In genomic region chr15:100725121-100726069, GRCh38 we compare ENCODE assay signal across 13 cellular contexts.
DNase-seq lines count a peak whose midpoint lies in the region; ATAC-seq and TF ChIP-seq lines count a peak whose summit lies in the region.
"Had no signal": no experiment of that assay in that cellular context is flagged by ENCODE, and none has a peak within 500 bp of the region (broad histone marks: within the 10 kb centered on the region; RNA-seq: fewer than 3 reads in every experiment).

No MANE protein-coding gene starts in this region.

- H2AFZ ChIP-seq in neural progenitor cell (replicated peaks) (no peak overlapping the region), OCI-LY7 (ENCODE audit: low read length) (no peak overlapping the region)

- H3K27ac ChIP-seq in BLaER1 treated with 17β-estradiol and CSF1 and Interleukin-3, amounts not matched to agents 10 nM and 100 nM, result no peak overlapping the region
- H3K27ac ChIP-seq in neural progenitor cell (no peak overlapping the region), OCI-LY7 (ENCODE audit: low read depth, low read length, poor library complexity, severe bottlenecking) (no peak overlapping the region), ovary (no peak overlapping the region)

- BruUV-seq in OCI-LY7 (replicated peaks; lab: Mats Ljungman, UMichigan), result no TSS peak

- H3K79me2 ChIP-seq in neural progenitor cell (ENCODE audit: low read depth) (no peaks in the 10 kb centered on the region), OCI-LY7 (ENCODE audit: insufficient read depth, low read depth, low read length) (no peaks in the 10 kb centered on the region)

- TF ChIP-seq POLR2A in ovary (IDR thresholded peaks at IDR 0.05), result no peak

- 55 to 59% (median 56%) methylated on average over 10 of the region's 10 CpGs for WGBS in ovary, 3 donors

- H3K27me3 ChIP-seq in BLaER1 treated with 17β-estradiol and CSF1 and Interleukin-3, amounts not matched to agents 10 nM and 100 nM, result no peaks in the 10 kb centered on the region
- no peaks in the 10 kb centered on the region for H3K27me3 ChIP-seq in neural progenitor cell
- no peaks in the 10 kb centered on the region for H3K27me3 ChIP-seq in ovary

- H3K36me3 Mint-ChIP-seq in neural progenitor cell, result no peaks in the 10 kb centered on the region

- peaks cover 43 to 70% (median 54%) of the 10 kb centered on the region in 10 experiments for H3K4me1 ChIP-seq in BLaER1 treated with 17β-estradiol and CSF1 and Interleukin-3, amounts not matched to agents 10 nM and 100 nM
- H3K4me1 ChIP-seq in neural progenitor cell (no peaks in the 10 kb centered on the region), OCI-LY7 (ENCODE audit: insufficient read depth, low read length, poor library complexity, severe bottlenecking) (no peaks in the 10 kb centered on the region), ovary (ENCODE audit: insufficient read depth) (peaks cover 2% of the 10 kb centered on the region)

- no peak overlapping the region for H3K9ac ChIP-seq in BLaER1 treated with 17β-estradiol and CSF1 and Interleukin-3, amounts not matched to agents 10 nM and 100 nM
- no peak overlapping the region for H3K9ac ChIP-seq in neural progenitor cell

- peak overlapping the region; percentile 18 for H3K27ac Mint-ChIP-seq in neural progenitor cell
- H3K27ac Mint-ChIP-seq: activated naive CD8-positive, alpha-beta T cell treated with anti-CD3 and anti-CD28 coated beads, Interleukin-2, amount 50 U/mL, for 24 hours had no signal

- H3K36me3 ChIP-seq in BLaER1 treated with 17β-estradiol and CSF1 and Interleukin-3, amounts not matched to agents 10 nM and 100 nM, result no peaks in the 10 kb centered on the region
- H3K36me3 ChIP-seq in neural progenitor cell, result no peaks in the 10 kb centered on the region
- no peaks in the 10 kb centered on the region for H3K36me3 ChIP-seq in OCI-LY7 (ENCODE audit: insufficient read depth, low read length)
- no peaks in the 10 kb centered on the region for H3K36me3 ChIP-seq in ovary

- CTCF ChIA-PET in OCI-LY7 (lab: Charles Lee; ENCODE audit: unreplicated experiment), result no interaction called here

- H3F3A ChIP-seq in neural progenitor cell (ENCODE audit: low read depth), result no peaks in the 10 kb centered on the region

- peaks cover 17% of the 10 kb centered on the region for H3K4me1 Mint-ChIP-seq in neural progenitor cell

- TF ChIP-seq CTCF in neural progenitor cell (IDR thresholded peaks at IDR 0.05) (no peak), OCI-LY7 (conservative IDR thresholded peaks at IDR 0.05; ENCODE audit: low read length) (no peak), ovary (IDR thresholded peaks at IDR 0.05) (no peak)

- H3K4me3 Mint-ChIP-seq in neural progenitor cell, result no peak overlapping the region
- H3K4me3 Mint-ChIP-seq: activated naive CD8-positive, alpha-beta T cell treated with anti-CD3 and anti-CD28 coated beads, Interleukin-2, amount 50 U/mL, for 24 hours had no signal

- 0 out of 22 replicates have a peak, but pooled peaks cover 0 to 5% (median 0%) of the 10 kb centered on the region in 11 experiments for H4K20me1 ChIP-seq in BLaER1 treated with 17β-estradiol and CSF1 and Interleukin-3, amounts not matched to agents 10 nM and 100 nM
- H4K20me1 ChIP-seq in neural progenitor cell (ENCODE audit: low read depth) (no peaks in the 10 kb centered on the region), OCI-LY7 (ENCODE audit: insufficient read depth, low read length) (no peaks in the 10 kb centered on the region)

- peak; percentile 82 for DNase-seq in M059J (ENCODE audit: low read depth)
- DNase-seq in dermis blood vessel endothelial cell, result peak; percentile 24
- DNase-seq in neural progenitor cell (ENCODE audit: low spot score), result no peak
- no peak for DNase-seq in OCI-LY7 (ENCODE audit: low spot score)
- DNase-seq in HUDEP-2 (lab: John Stamatoyannopoulos, UW; ENCODE audit: unreplicated experiment in 76 of 76), result no peak
- no peak for DNase-seq in ovary
- DNase-seq: activated CD4-positive, alpha-beta T cell treated with anti-CD3 and anti-CD28 coated beads, Interleukin-2, amount 50 U/mL, for 4 hours; activated naive CD8-positive, alpha-beta T cell treated with anti-CD3 and anti-CD28 coated beads, Interleukin-2, amount 50 U/mL, for 24 hours; COR-L47; NCI-H345 had no signal

- H3K4me2 ChIP-seq in BLaER1 treated with 17β-estradiol and CSF1 and Interleukin-3, amounts not matched to agents 10 nM and 100 nM, result peak overlapping the region in 8 of 11 experiments; percentile 63 to 87 (median 78); a peak in 15 of 22 replicates
- H3K4me2 ChIP-seq in neural progenitor cell (no peak overlapping the region), OCI-LY7 (ENCODE audit: low read length) (no peak overlapping the region)

- H3K9me2 ChIP-seq in OCI-LY7 (ENCODE audit: insufficient read depth, low read length), result no peaks in the 10 kb centered on the region

- ATAC-seq in GM21529 (IDR thresholded peaks at IDR 0.05; ENCODE audit: unreplicated experiment), result no peak
- ATAC-seq: activated naive CD8-positive, alpha-beta T cell treated with anti-CD3 and anti-CD28 coated beads, Interleukin-2, amount 50 U/mL, for 24 hours; left lobe of liver had no signal

- peaks cover 9% of the 10 kb centered on the region for H3K27me3 Mint-ChIP-seq in neural progenitor cell (ENCODE audit: insufficient read depth, low read depth)
- H3K27me3 Mint-ChIP-seq: activated naive CD8-positive, alpha-beta T cell treated with anti-CD3 and anti-CD28 coated beads, Interleukin-2, amount 50 U/mL, for 24 hours had no signal

- intact Hi-C loops in OCI-LY7 (cut with micrococcal nuclease; ENCODE audit: unreplicated experiment), result no loop called here
- intact Hi-C loops in ovary (cut with DNase I), result no loop called here

- no peaks in the 10 kb centered on the region for H3K9me3 Mint-ChIP-seq in neural progenitor cell
- H3K9me3 Mint-ChIP-seq: activated naive CD8-positive, alpha-beta T cell treated with anti-CD3 and anti-CD28 coated beads, Interleukin-2, amount 50 U/mL, for 24 hours had no signal

- no peaks in the 10 kb centered on the region for H3K9me3 ChIP-seq in BLaER1 treated with 17β-estradiol and CSF1 and Interleukin-3, amounts not matched to agents 10 nM and 100 nM (replicated peaks in 1 of 11)
- H3K9me3 ChIP-seq in neural progenitor cell (ENCODE audit: low read depth) (no peaks in the 10 kb centered on the region), OCI-LY7 (ENCODE audit: low read length) (no peaks in the 10 kb centered on the region), ovary (no peaks in the 10 kb centered on the region)

- POLR2A ChIA-PET in OCI-LY7 (lab: Charles Lee), result no interaction called here

- TF ChIP-seq EP300 in ovary (IDR thresholded peaks at IDR 0.05), result no peak

- no peak overlapping the region for H3K4me3 ChIP-seq in BLaER1 treated with 17β-estradiol and CSF1 and Interleukin-3, amounts not matched to agents 10 nM and 100 nM
- H3K4me3 ChIP-seq in neural progenitor cell, result no peak overlapping the region
- H3K4me3 ChIP-seq in OCI-LY7 (ENCODE audit: low read depth, low read length, poor library complexity, severe bottlenecking), result no peak overlapping the region
- no peak overlapping the region for H3K4me3 ChIP-seq in ovary

Comparison
In these comparisons a context has a peak if more than half of its experiments do, and no peak if none do; other contexts are left out.
1. H3K4me2 ChIP-seq: peak in BLaER1 treated with 17β-estradiol and CSF1 and Interleukin-3, amounts not matched to agents 10 nM and 100 nM (8 of 11); none in neural progenitor cell (single experiment) and OCI-LY7 (single experiment).
2. DNase-seq: peak in M059J (single experiment) and dermis blood vessel endothelial cell (single experiment); none in neural progenitor cell (single experiment), OCI-LY7 (single experiment), HUDEP-2 (0 of 76) and ovary (0 of 5).